ENCODE assay signal across 1 cellular context in the genomic region with DNA sequence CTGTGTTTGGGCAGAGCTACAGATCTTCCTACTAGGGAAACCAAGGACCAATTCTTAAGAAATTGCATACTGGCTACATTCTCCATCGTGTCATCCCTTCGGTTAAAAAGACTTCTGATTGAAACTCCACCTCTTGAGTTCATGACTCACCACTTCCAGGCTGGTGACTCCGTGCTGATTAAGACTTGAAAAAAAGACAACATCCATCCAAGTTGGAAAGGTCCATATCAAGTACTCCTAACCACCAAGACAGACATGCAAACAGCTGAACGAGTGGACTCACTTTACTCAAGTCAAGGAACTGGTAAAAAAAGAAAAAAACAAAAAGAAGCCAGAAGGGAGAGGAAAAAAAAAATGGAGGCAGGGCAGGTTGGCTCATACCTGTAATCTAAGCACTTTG.
TF ChIP-seq lines count a peak whose summit lies in the region.

No MANE protein-coding gene starts in this region.

TF ChIP-seq in HCT116, 20 proteins besides CTCF, POLR2A, EP300 and RAD21:
- TF ChIP-seq EZH2 (IDR thresholded peaks at IDR 0.05) (no peak), SRF (IDR thresholded peaks at IDR 0.05; ENCODE audit: low read depth) (no peak), EZH2phosphoT487 (IDR thresholded peaks at IDR 0.05; ENCODE audit: borderline replicate concordance) (no peak), FOSL1 (IDR thresholded peaks at IDR 0.05; ENCODE audit: low read depth) (peak; percentile 69), JUND (IDR thresholded peaks at IDR 0.05) (peak; percentile 40; the same call in 1 of the 2 replicates), TCF7L2 (IDR thresholded peaks at IDR 0.05; ENCODE audit: borderline replicate concordance, extremely low read depth, insufficient read depth, insufficient read length) (no peak)
